Comparison of ENCODE assay signal across 12 cellular contexts in genomic region chr19:48639483-48640375, GRCh38. TPM values are rescaled to one million over a fixed set of nuclear protein-coding genes. Genes with fewer than 3 reads are reported as not detected.
DNase-seq lines count a peak whose midpoint lies in the region; ATAC-seq, FAIRE-seq and TF ChIP-seq lines count a peak whose summit lies in the region.
"Had no signal": no experiment of that assay in that cellular context is flagged by ENCODE, and none has a peak within 500 bp of the region (broad histone marks: within the 10 kb centered on the region; RNA-seq: fewer than 3 reads in every experiment).

No MANE protein-coding gene starts in this region.

- no peak for FAIRE-seq in HepG2 (lab: Jason Lieb, UNC)

- H3K9ac ChIP-seq in HepG2 (ENCODE audit: insufficient read depth, low read depth, low read length) (no peak overlapping the region), mesenchymal stem cell (ENCODE audit: low read length) (no peak overlapping the region)

- no peaks in the 10 kb centered on the region for H3K27me3 Mint-ChIP-seq in activated CD4-positive, alpha-beta memory T cell treated with anti-CD3 and anti-CD28 coated beads for 36 hours
- no peaks in the 10 kb centered on the region for H3K27me3 Mint-ChIP-seq in type B pancreatic cell

- H3K14ac ChIP-seq in mesenchymal stem cell (ENCODE audit: low read length in 2 of 2), result no peak overlapping the region

- TF ChIP-seq CTCF in HepG2 (CRISPR knock-in tag; IDR thresholded peaks at IDR 0.05), result no peak
- no peak for TF ChIP-seq CTCF in right lobe of liver (IDR thresholded peaks at IDR 0.05)
- no peak for TF ChIP-seq CTCF in type B pancreatic cell (conservative IDR thresholded peaks at IDR 0.05)

- intact Hi-C loops in HepG2 (cut with micrococcal nuclease; ENCODE audit: unreplicated experiment), result no loop called here
- intact Hi-C loops in right lobe of liver (cut with DNase I), result no loop called here
- intact Hi-C loops in activated CD4-positive, alpha-beta memory T cell treated with anti-CD3 and anti-CD28 coated beads for 36 hours (cut with micrococcal nuclease), result loop anchor here (2.0 kb wide), 1 partner anchor 1237 kb away; the partner anchor contains the start of genes AKT1S1 and TBC1D17

- no peak overlapping the region for H4K91ac ChIP-seq in mesenchymal stem cell (ENCODE audit: low read length)

- no peak for DNase-seq in HepG2 (ENCODE audit: low spot score)
- no peak for DNase-seq in right lobe of liver
- DNase-seq in activated CD4-positive, alpha-beta memory T cell treated with anti-CD3 and anti-CD28 coated beads for 36 hours, result peak; percentile 28
- DNase-seq in mesenchymal stem cell, result no peak
- DNase-seq in type B pancreatic cell (ENCODE audit: extremely low spot score, unreplicated experiment), result no peak
- no peak for DNase-seq in MV-4-11 (lab: John Stamatoyannopoulos, UW)
- no peak for DNase-seq in foreskin melanocyte
- DNase-seq: NCI-H526 treated with DMSO at 0.1 percent for 48 hours; stimulated activated CD4-positive, alpha-beta T cell treated with anti-CD3 and anti-CD28 coated beads, Interleukin-2, amount 100 ng/mL, for 48 hours; testis had no signal

- H3K9me3 ChIP-seq in HepG2 (ENCODE audit: low read length), result no peaks in the 10 kb centered on the region
- no peaks in the 10 kb centered on the region for H3K9me3 ChIP-seq in right lobe of liver
- H3K9me3 ChIP-seq in mesenchymal stem cell (ENCODE audit: control insufficient read depth, low read length), result no peaks in the 10 kb centered on the region
- H3K9me3 ChIP-seq: testis had no signal

- H4K8ac ChIP-seq in mesenchymal stem cell (ENCODE audit: low read length), result peak overlapping the region; percentile 7

- H3K9me3 Mint-ChIP-seq in activated CD4-positive, alpha-beta memory T cell treated with anti-CD3 and anti-CD28 coated beads for 36 hours, result no peaks in the 10 kb centered on the region
- no peaks in the 10 kb centered on the region for H3K9me3 Mint-ChIP-seq in type B pancreatic cell

- no peak overlapping the region for H3K27ac Mint-ChIP-seq in activated CD4-positive, alpha-beta memory T cell treated with anti-CD3 and anti-CD28 coated beads for 36 hours
- H3K27ac Mint-ChIP-seq in type B pancreatic cell, result peak overlapping the region; percentile 96

- H3K36me3 ChIP-seq in HepG2 (replicated peaks in 1 of 2; ENCODE audit: control insufficient read depth in 1 of 2, insufficient read depth in 2 of 2, low read length in 2 of 2) (no peaks in the 10 kb centered on the region), right lobe of liver (no peaks in the 10 kb centered on the region), mesenchymal stem cell (ENCODE audit: control insufficient read depth in 1 of 2, insufficient read depth in 2 of 2, low read depth in 1 of 2, low read length in 2 of 2) (peaks cover 0 to 14% of the 10 kb centered on the region in 2 experiments)

- H3K4me3 Mint-ChIP-seq in activated CD4-positive, alpha-beta memory T cell treated with anti-CD3 and anti-CD28 coated beads for 36 hours, result peak overlapping the region; percentile 64
- H3K4me3 Mint-ChIP-seq in type B pancreatic cell, result peak overlapping the region; percentile 75

- H3K4me1 ChIP-seq in HepG2 (ENCODE audit: insufficient read depth, low read length) (peaks cover 48% of the 10 kb centered on the region), right lobe of liver (peaks cover 0 to 12% (median 4%) of the 10 kb centered on the region in 4 donors), mesenchymal stem cell (ENCODE audit: control insufficient read depth, insufficient read depth, low read depth, low read length) (peaks cover 25% of the 10 kb centered on the region)

- ATAC-seq in HepG2 (no peak), right lobe of liver (no peak), HG03025 (IDR thresholded peaks at IDR 0.05; ENCODE audit: low FRiP score, unreplicated experiment) (no peak)

- H2BK15ac ChIP-seq in mesenchymal stem cell (ENCODE audit: low read depth, poor library complexity, severe bottlenecking), result no peak overlapping the region

- H3K27me3 ChIP-seq in HepG2 (ENCODE audit: control insufficient read depth in 1 of 2, insufficient read depth in 2 of 2, low read length in 2 of 2) (peaks cover 0 to 8% of the 10 kb centered on the region in 2 experiments; a peak in 3 of 5 replicates), right lobe of liver (no peaks in the 10 kb centered on the region), mesenchymal stem cell (ENCODE audit: control insufficient read depth in 1 of 2, insufficient read depth in 1 of 2, low read length in 2 of 2) (peaks cover 0 to 7% of the 10 kb centered on the region in 2 experiments)
- H3K27me3 ChIP-seq: testis had no signal

- H2BK12ac ChIP-seq in mesenchymal stem cell (ENCODE audit: low read length in 2 of 2), result peak overlapping the region; percentile 33 to 54

- TF ChIP-seq EP300 in HepG2 (IDR thresholded peaks at IDR 0.05; ENCODE audit: low read depth in 2 of 2, low read length in 2 of 2), result no peak
- TF ChIP-seq EP300 in HepG2 (CRISPR knock-in tag; IDR thresholded peaks at IDR 0.05; ENCODE audit: borderline replicate concordance), result no peak

- H2BK5ac ChIP-seq in mesenchymal stem cell (ENCODE audit: low read depth, low read length, poor library complexity, severe bottlenecking), result no peak overlapping the region

- H2BK120ac ChIP-seq in mesenchymal stem cell (ENCODE audit: low read depth, low read length), result no peak overlapping the region

- POLR2A ChIA-PET in HepG2 (lab: Yijun Ruan, JAX), result interaction anchor here (1.0 kb wide), 1 partner anchor 21 kb away, joined by 4 read pairs; the partner anchor contains the start of genes RPL18 and SPHK2
- POLR2A ChIA-PET in activated CD4-positive, alpha-beta memory T cell treated with anti-CD3 and anti-CD28 coated beads for 36 hours (lab: Charles Lee), result no interaction called here

- H2AFZ ChIP-seq in HepG2 (ENCODE audit: low read length) (no peak overlapping the region), mesenchymal stem cell (ENCODE audit: low read depth, low read length) (no peak overlapping the region)

- H3K27ac ChIP-seq in HepG2 (ENCODE audit: extremely low read length, insufficient read depth, low read length) (no peak overlapping the region), right lobe of liver (no peak overlapping the region), mesenchymal stem cell (ENCODE audit: low read length, poor library complexity, severe bottlenecking) (no peak overlapping the region)

- in situ Hi-C loops in HepG2 (cut with HindIII; ENCODE audit: extremely low pct_ligation_motif_present, low pct_unique_long_range_greater_than_20kb), result no loop called here

- H3K4me2 ChIP-seq in HepG2 (ENCODE audit: low read depth, low read length) (peak overlapping the region; percentile 51), mesenchymal stem cell (ENCODE audit: low read length, poor library complexity, severe bottlenecking) (no peak overlapping the region)

- no peaks in the 10 kb centered on the region for H3K79me1 ChIP-seq in mesenchymal stem cell (replicated peaks; ENCODE audit: low read length, poor library complexity, severe bottlenecking)

- H3K18ac ChIP-seq in mesenchymal stem cell (ENCODE audit: low read depth in 1 of 2, low read length in 2 of 2), result no peak overlapping the region

- CTCF ChIA-PET in HepG2 (lab: Yijun Ruan, JAX; ENCODE audit: low intra/inter-chr PET ratio, low total read pairs), result no interaction called here
- CTCF ChIA-PET in activated CD4-positive, alpha-beta memory T cell treated with anti-CD3 and anti-CD28 coated beads for 36 hours (lab: Charles Lee), result no interaction called here

- H3K79me2 ChIP-seq in HepG2 (ENCODE audit: insufficient read depth, low read length), result no peaks in the 10 kb centered on the region

- TF ChIP-seq POLR2A in HepG2 (IDR thresholded peaks at IDR 0.05; ENCODE audit: insufficient read depth in 1 of 2, low read depth in 2 of 2, low read length in 2 of 2), result no peak
- TF ChIP-seq POLR2A in right lobe of liver (IDR thresholded peaks at IDR 0.05), result no peak

- no TSS peak for BruUV-seq in HepG2 (replicated peaks; lab: Mats Ljungman, UMichigan)

- H2AK5ac ChIP-seq in mesenchymal stem cell (ENCODE audit: low read length, severe bottlenecking), result peak overlapping the region; percentile 4

- peaks cover 37% of the 10 kb centered on the region for H3K4me1 Mint-ChIP-seq in activated CD4-positive, alpha-beta memory T cell treated with anti-CD3 and anti-CD28 coated beads for 36 hours (ENCODE audit: low read depth)
- peaks cover 12% of the 10 kb centered on the region for H3K4me1 Mint-ChIP-seq in type B pancreatic cell (ENCODE audit: unreplicated experiment)

- no peaks in the 10 kb centered on the region for H4K20me1 ChIP-seq in HepG2 (ENCODE audit: insufficient read depth, low read length)

- 40% methylated on average over 32 of the region's 33 CpGs for WGBS in HepG2 (ENCODE audit: low lambda C conversion rate)
- WGBS in right lobe of liver (ENCODE audit: insufficient coverage, low coverage, low lambda C conversion rate, missing lambda C conversion rate), result 57% methylated on average over 11 of the region's 33 CpGs
- WGBS in mesenchymal stem cell, result 86% methylated on average over 29 of the region's 33 CpGs

- peaks cover 4% of the 10 kb centered on the region for H3K36me3 Mint-ChIP-seq in activated CD4-positive, alpha-beta memory T cell treated with anti-CD3 and anti-CD28 coated beads for 36 hours
- H3K36me3 Mint-ChIP-seq in type B pancreatic cell, result peaks cover 11% of the 10 kb centered on the region

- H3K4me3 ChIP-seq in HepG2 (replicated peaks in 1 of 3; ENCODE audit: insufficient read depth in 1 of 3, low read depth in 2 of 3, low read length in 3 of 3) (peak overlapping the region in 1 of 3 experiments; percentile 29; a peak in 1 of 6 replicates), right lobe of liver (no peak overlapping the region), mesenchymal stem cell (ENCODE audit: insufficient read depth in 1 of 2, low read depth in 1 of 2, low read length in 2 of 2) (peak overlapping the region in 1 of 2 experiments; percentile 5)
- H3K4me3 ChIP-seq: HAP-1 had no signal

- peak overlapping the region in 1 of 2 experiments; percentile 24 for H3K23ac ChIP-seq in mesenchymal stem cell (ENCODE audit: low read length in 2 of 2)

- no peak for TF ChIP-seq RAD21 in HepG2 (CRISPR knock-in tag; IDR thresholded peaks at IDR 0.05)

- H3K4ac ChIP-seq in mesenchymal stem cell (ENCODE audit: low read depth in 1 of 2, low read length in 2 of 2), result no peak overlapping the region

RNA-seq across cellular contexts. Expression of gene DBP, which starts 2.5 kb away (rescaled TPM):
- total RNA-seq in HepG2 (2016; rRNA removed; fragmentation: Illumina TruSeq; extraction: Trizol) (5.5 and 5.8 TPM in 2 replicates), right lobe of liver (10 to 100 TPM in 2 of 6 experiments, 1 to 10 TPM in 4; 1.8 to 11.6 (median 3.3) TPM), type B pancreatic cell (ENCODE audit: low replicate concordance) (24.5 and 31.5 TPM in 2 replicates)
- total RNA-seq in HepG2 (2016; cell fraction: cytosol; rRNA removed; fragmentation: Illumina TruSeq; extraction: Trizol; ENCODE audit: low read depth), result 2.6 and 4.6 TPM in 2 replicates
- total RNA-seq in HepG2 (2016; cell fraction: insoluble cytoplasmic fraction; rRNA removed; fragmentation: Illumina TruSeq; extraction: Trizol), result 2.5 and 6.3 TPM in 2 replicates
- total RNA-seq in HepG2 (2016; cell fraction: membrane; rRNA removed; fragmentation: Illumina TruSeq; extraction: Trizol), result 6.0 TPM in 2 replicates
- 2.5 and 2.9 TPM in 2 replicates for total RNA-seq in HepG2 (2016; cell fraction: nucleus; rRNA removed; fragmentation: Illumina TruSeq; extraction: Trizol)
- 1.7 and 2.1 TPM in 2 replicates for polyA plus RNA-seq in HepG2 (2011; rRNA removed)
- polyA plus RNA-seq in HepG2 (2011; cell fraction: cytosol; rRNA removed), result 2.1 and 2.5 TPM in 2 replicates
- polyA plus RNA-seq in HepG2 (2011; cell fraction: nucleus; rRNA removed), result 2.7 and 3.2 TPM in 2 replicates
- 3.6 and 3.7 TPM in 2 replicates for polyA plus RNA-seq in HepG2 (2012)
- polyA plus RNA-seq in HepG2 (2016; cell fraction: cytosol; fragmentation: Illumina TruSeq; extraction: Trizol; ENCODE audit: low read depth), result 2.3 and 2.6 TPM in 2 replicates
- 5.2 and 5.4 TPM in 2 replicates for polyA plus RNA-seq in HepG2 (2016; cell fraction: insoluble cytoplasmic fraction; fragmentation: Illumina TruSeq; extraction: Trizol; ENCODE audit: low read depth)
- 2.9 and 5.4 TPM in 2 replicates for polyA plus RNA-seq in HepG2 (2016; cell fraction: membrane; fragmentation: Illumina TruSeq; extraction: Trizol; ENCODE audit: low read depth)
- 5.1 and 6.2 TPM in 2 replicates for polyA plus RNA-seq in HepG2 (2016; cell fraction: nucleus; fragmentation: Illumina TruSeq; extraction: Trizol; ENCODE audit: insufficient read depth, low read depth)
- polyA minus RNA-seq in HepG2 (2011; rRNA and poly(A)+ RNA removed; ENCODE audit: low replicate concordance), result 2.0 and 5.8 TPM in 2 replicates
- polyA minus RNA-seq in HepG2 (2011; cell fraction: cytosol; rRNA and poly(A)+ RNA removed), result 2.3 and 2.7 TPM in 2 replicates
- polyA minus RNA-seq in HepG2 (2011; cell fraction: nucleus; rRNA and poly(A)+ RNA removed), result 1.5 and 3.0 TPM in 2 replicates
- total RNA-seq in activated CD4-positive, alpha-beta memory T cell treated with anti-CD3 and anti-CD28 coated beads for 36 hours, result 10 to 100 TPM in 1 of 2 experiments, 1 to 10 TPM in 1; 8.3 to 10.4 TPM
- polyA plus RNA-seq in mesenchymal stem cell (2013, experiment 1 of 2), result 4.2 TPM
- polyA plus RNA-seq in mesenchymal stem cell (2013, experiment 2 of 2), result 5.0 TPM

RNA-seq across cellular contexts. Expression of gene CA11, which starts 6.3 kb away (rescaled TPM):
- total RNA-seq in HepG2 (2016; rRNA removed; fragmentation: Illumina TruSeq; extraction: Trizol) (0.24 and 0.58 TPM in 2 replicates), right lobe of liver (1 to 10 TPM in 2 of 6 experiments, under 1 TPM in 4; 0.25 to 2.0 (median 0.54) TPM), type B pancreatic cell (ENCODE audit: low replicate concordance) (13.8 and 43.3 TPM in 2 replicates)
- total RNA-seq in HepG2 (2016; cell fraction: cytosol; rRNA removed; fragmentation: Illumina TruSeq; extraction: Trizol; ENCODE audit: low read depth), result 0.79 and 0.91 TPM in 2 replicates
- 0.48 TPM in 1 of 2 replicates, not detected in the other for total RNA-seq in HepG2 (2016; cell fraction: insoluble cytoplasmic fraction; rRNA removed; fragmentation: Illumina TruSeq; extraction: Trizol)
- total RNA-seq in HepG2 (2016; cell fraction: membrane; rRNA removed; fragmentation: Illumina TruSeq; extraction: Trizol), result 0.38 and 0.62 TPM in 2 replicates
- not detected in 2 replicates for total RNA-seq in HepG2 (2016; cell fraction: nucleus; rRNA removed; fragmentation: Illumina TruSeq; extraction: Trizol)
- polyA plus RNA-seq in HepG2 (2011; rRNA removed), result 0.41 and 1.4 TPM in 2 replicates
- 0.36 and 0.54 TPM in 2 replicates for polyA plus RNA-seq in HepG2 (2011; cell fraction: cytosol; rRNA removed)
- polyA plus RNA-seq in HepG2 (2011; cell fraction: nucleus; rRNA removed), result 0.45 and 0.48 TPM in 2 replicates
- polyA plus RNA-seq in HepG2 (2012), result 1.5 and 2.9 TPM in 2 replicates
- polyA plus RNA-seq in HepG2 (2016; cell fraction: cytosol; fragmentation: Illumina TruSeq; extraction: Trizol; ENCODE audit: low read depth), result 0.82 and 1.7 TPM in 2 replicates
- 0.37 and 0.38 TPM in 2 replicates for polyA plus RNA-seq in HepG2 (2016; cell fraction: insoluble cytoplasmic fraction; fragmentation: Illumina TruSeq; extraction: Trizol; ENCODE audit: low read depth)
- 0.62 and 2.1 TPM in 2 replicates for polyA plus RNA-seq in HepG2 (2016; cell fraction: membrane; fragmentation: Illumina TruSeq; extraction: Trizol; ENCODE audit: low read depth)
- 0.72 and 1.3 TPM in 2 replicates for polyA plus RNA-seq in HepG2 (2016; cell fraction: nucleus; fragmentation: Illumina TruSeq; extraction: Trizol; ENCODE audit: insufficient read depth, low read depth)
- 0.08 and 3.7 TPM in 2 replicates for polyA minus RNA-seq in HepG2 (2011; rRNA and poly(A)+ RNA removed; ENCODE audit: low replicate concordance)
- polyA minus RNA-seq in HepG2 (2011; cell fraction: cytosol; rRNA and poly(A)+ RNA removed), result not detected in 2 replicates
- polyA minus RNA-seq in HepG2 (2011; cell fraction: nucleus; rRNA and poly(A)+ RNA removed), result not detected in 2 replicates
- total RNA-seq in activated CD4-positive, alpha-beta memory T cell treated with anti-CD3 and anti-CD28 coated beads for 36 hours, result 10 to 100 TPM; 12.7 to 15.9 TPM
- polyA plus RNA-seq in mesenchymal stem cell (2013, experiment 1 of 2), result 30.0 TPM
- 34.4 TPM for polyA plus RNA-seq in mesenchymal stem cell (2013, experiment 2 of 2)

RNA-seq across cellular contexts. Expression of gene SPHK2, which starts 20.4 kb away (rescaled TPM):
- 11.1 and 14.4 TPM in 2 replicates for total RNA-seq in HepG2 (2016; rRNA removed; fragmentation: Illumina TruSeq; extraction: Trizol)
- 5.0 and 6.0 TPM in 2 replicates for total RNA-seq in HepG2 (2016; cell fraction: cytosol; rRNA removed; fragmentation: Illumina TruSeq; extraction: Trizol; ENCODE audit: low read depth)
- 8.9 and 15.9 TPM in 2 replicates for total RNA-seq in HepG2 (2016; cell fraction: insoluble cytoplasmic fraction; rRNA removed; fragmentation: Illumina TruSeq; extraction: Trizol)
- total RNA-seq in HepG2 (2016; cell fraction: membrane; rRNA removed; fragmentation: Illumina TruSeq; extraction: Trizol), result 10.7 and 12.1 TPM in 2 replicates
- 10.2 and 11.3 TPM in 2 replicates for total RNA-seq in HepG2 (2016; cell fraction: nucleus; rRNA removed; fragmentation: Illumina TruSeq; extraction: Trizol)
- 2.9 and 4.5 TPM in 2 replicates for polyA plus RNA-seq in HepG2 (2011; rRNA removed)
- 2.2 and 3.8 TPM in 2 replicates for polyA plus RNA-seq in HepG2 (2011; cell fraction: cytosol; rRNA removed)
- 17.1 and 20.8 TPM in 2 replicates for polyA plus RNA-seq in HepG2 (2011; cell fraction: nucleus; rRNA removed)
- 2.8 and 3.1 TPM in 2 replicates for polyA plus RNA-seq in HepG2 (2012)
- polyA plus RNA-seq in HepG2 (2016; cell fraction: cytosol; fragmentation: Illumina TruSeq; extraction: Trizol; ENCODE audit: low read depth), result 3.0 and 3.7 TPM in 2 replicates
- polyA plus RNA-seq in HepG2 (2016; cell fraction: insoluble cytoplasmic fraction; fragmentation: Illumina TruSeq; extraction: Trizol; ENCODE audit: low read depth), result 10.5 and 14.1 TPM in 2 replicates
- polyA plus RNA-seq in HepG2 (2016; cell fraction: membrane; fragmentation: Illumina TruSeq; extraction: Trizol; ENCODE audit: low read depth), result 7.7 and 9.4 TPM in 2 replicates
- 24.3 and 24.6 TPM in 2 replicates for polyA plus RNA-seq in HepG2 (2016; cell fraction: nucleus; fragmentation: Illumina TruSeq; extraction: Trizol; ENCODE audit: insufficient read depth, low read depth)
- polyA minus RNA-seq in HepG2 (2011; rRNA and poly(A)+ RNA removed; ENCODE audit: low replicate concordance), result 11.6 and 13.3 TPM in 2 replicates
- 3.5 and 3.8 TPM in 2 replicates for polyA minus RNA-seq in HepG2 (2011; cell fraction: cytosol; rRNA and poly(A)+ RNA removed)
- 9.0 and 10.2 TPM in 2 replicates for polyA minus RNA-seq in HepG2 (2011; cell fraction: nucleus; rRNA and poly(A)+ RNA removed)
- 10 to 100 TPM; 11.4 to 30.1 (median 17.2) TPM for total RNA-seq in right lobe of liver
- total RNA-seq in activated CD4-positive, alpha-beta memory T cell treated with anti-CD3 and anti-CD28 coated beads for 36 hours, result 10 to 100 TPM; 24.1 to 24.6 TPM
- polyA plus RNA-seq in mesenchymal stem cell (2013, experiment 1 of 2), result 9.1 TPM
- polyA plus RNA-seq in mesenchymal stem cell (2013, experiment 2 of 2), result 9.4 TPM
- 44.0 and 47.1 TPM in 2 replicates for total RNA-seq in type B pancreatic cell (ENCODE audit: low replicate concordance)

RNA-seq across cellular contexts. Expression of gene RPL18, which starts 20.8 kb away (rescaled TPM):
- total RNA-seq in HepG2 (2016; rRNA removed; fragmentation: Illumina TruSeq; extraction: Trizol), result 1,485 and 1,498 TPM in 2 replicates
- 2,025 and 2,222 TPM in 2 replicates for total RNA-seq in HepG2 (2016; cell fraction: cytosol; rRNA removed; fragmentation: Illumina TruSeq; extraction: Trizol; ENCODE audit: low read depth)
- 1,518 and 1,544 TPM in 2 replicates for total RNA-seq in HepG2 (2016; cell fraction: insoluble cytoplasmic fraction; rRNA removed; fragmentation: Illumina TruSeq; extraction: Trizol)
- 3,207 and 3,209 TPM in 2 replicates for total RNA-seq in HepG2 (2016; cell fraction: membrane; rRNA removed; fragmentation: Illumina TruSeq; extraction: Trizol)
- total RNA-seq in HepG2 (2016; cell fraction: nucleus; rRNA removed; fragmentation: Illumina TruSeq; extraction: Trizol), result 626 and 716 TPM in 2 replicates
- polyA plus RNA-seq in HepG2 (2011; rRNA removed), result 1,639 and 1,894 TPM in 2 replicates
- polyA plus RNA-seq in HepG2 (2011; cell fraction: cytosol; rRNA removed), result 2,410 and 2,836 TPM in 2 replicates
- 774 and 847 TPM in 2 replicates for polyA plus RNA-seq in HepG2 (2011; cell fraction: nucleus; rRNA removed)
- polyA plus RNA-seq in HepG2 (2012), result 1,965 and 2,530 TPM in 2 replicates
- polyA plus RNA-seq in HepG2 (2016; cell fraction: cytosol; fragmentation: Illumina TruSeq; extraction: Trizol; ENCODE audit: low read depth), result 2,734 and 3,086 TPM in 2 replicates
- 1,714 and 1,747 TPM in 2 replicates for polyA plus RNA-seq in HepG2 (2016; cell fraction: insoluble cytoplasmic fraction; fragmentation: Illumina TruSeq; extraction: Trizol; ENCODE audit: low read depth)
- 3,734 and 3,811 TPM in 2 replicates for polyA plus RNA-seq in HepG2 (2016; cell fraction: membrane; fragmentation: Illumina TruSeq; extraction: Trizol; ENCODE audit: low read depth)
- 1,314 and 1,387 TPM in 2 replicates for polyA plus RNA-seq in HepG2 (2016; cell fraction: nucleus; fragmentation: Illumina TruSeq; extraction: Trizol; ENCODE audit: insufficient read depth, low read depth)
- polyA minus RNA-seq in HepG2 (2011; rRNA and poly(A)+ RNA removed; ENCODE audit: low replicate concordance), result 713 and 1,028 TPM in 2 replicates
- polyA minus RNA-seq in HepG2 (2011; cell fraction: cytosol; rRNA and poly(A)+ RNA removed), result 556 and 566 TPM in 2 replicates
- polyA minus RNA-seq in HepG2 (2011; cell fraction: nucleus; rRNA and poly(A)+ RNA removed), result 180 and 193 TPM in 2 replicates
- 100 to 1,000 TPM; 355 to 867 (median 385) TPM for total RNA-seq in right lobe of liver
- total RNA-seq in activated CD4-positive, alpha-beta memory T cell treated with anti-CD3 and anti-CD28 coated beads for 36 hours, result 1,000 to 10,000 TPM; 2,095 to 2,140 TPM
- 1,704 TPM for polyA plus RNA-seq in mesenchymal stem cell (2013, experiment 1 of 2)
- polyA plus RNA-seq in mesenchymal stem cell (2013, experiment 2 of 2), result 1,641 TPM
- 1,623 and 1,815 TPM in 2 replicates for total RNA-seq in type B pancreatic cell (ENCODE audit: low replicate concordance)

RNA-seq across cellular contexts. Expression of gene FAM83E, which starts 24.9 kb away (rescaled TPM):
- total RNA-seq in HepG2 (2016; rRNA removed; fragmentation: Illumina TruSeq; extraction: Trizol) (0.60 TPM in 1 of 2 replicates, not detected in the other), right lobe of liver (under 1 TPM in 2 of 6 experiments, not detected in 4; 0.22 to 0.37 TPM), type B pancreatic cell (ENCODE audit: low replicate concordance) (6.1 and 8.1 TPM in 2 replicates)
- total RNA-seq in HepG2 (2016; cell fraction: cytosol; rRNA removed; fragmentation: Illumina TruSeq; extraction: Trizol; ENCODE audit: low read depth), result not detected in 2 replicates
- 0.30 TPM in 1 of 2 replicates, not detected in the other for total RNA-seq in HepG2 (2016; cell fraction: insoluble cytoplasmic fraction; rRNA removed; fragmentation: Illumina TruSeq; extraction: Trizol)
- not detected in 2 replicates for total RNA-seq in HepG2 (2016; cell fraction: membrane; rRNA removed; fragmentation: Illumina TruSeq; extraction: Trizol)
- total RNA-seq in HepG2 (2016; cell fraction: nucleus; rRNA removed; fragmentation: Illumina TruSeq; extraction: Trizol), result 1.6 and 1.9 TPM in 2 replicates
- 0.13 and 0.18 TPM in 2 replicates for polyA plus RNA-seq in HepG2 (2011; rRNA removed)
- polyA plus RNA-seq in HepG2 (2011; cell fraction: cytosol; rRNA removed), result not detected in 2 replicates
- 1.7 and 1.8 TPM in 2 replicates for polyA plus RNA-seq in HepG2 (2011; cell fraction: nucleus; rRNA removed)
- 0.15 and 0.28 TPM in 2 replicates for polyA plus RNA-seq in HepG2 (2012)
- not detected in 2 replicates for polyA plus RNA-seq in HepG2 (2016; cell fraction: cytosol; fragmentation: Illumina TruSeq; extraction: Trizol; ENCODE audit: low read depth)
- not detected in 2 replicates for polyA plus RNA-seq in HepG2 (2016; cell fraction: insoluble cytoplasmic fraction; fragmentation: Illumina TruSeq; extraction: Trizol; ENCODE audit: low read depth)
- not detected in 2 replicates for polyA plus RNA-seq in HepG2 (2016; cell fraction: membrane; fragmentation: Illumina TruSeq; extraction: Trizol; ENCODE audit: low read depth)
- polyA plus RNA-seq in HepG2 (2016; cell fraction: nucleus; fragmentation: Illumina TruSeq; extraction: Trizol; ENCODE audit: insufficient read depth, low read depth), result 1.1 and 1.2 TPM in 2 replicates
- polyA minus RNA-seq in HepG2 (2011; rRNA and poly(A)+ RNA removed; ENCODE audit: low replicate concordance), result 0.28 and 0.52 TPM in 2 replicates
- not detected in 2 replicates for polyA minus RNA-seq in HepG2 (2011; cell fraction: cytosol; rRNA and poly(A)+ RNA removed)
- polyA minus RNA-seq in HepG2 (2011; cell fraction: nucleus; rRNA and poly(A)+ RNA removed), result 3.6 and 6.2 TPM in 2 replicates
- 1 to 10 TPM; 2.2 to 2.4 TPM for total RNA-seq in activated CD4-positive, alpha-beta memory T cell treated with anti-CD3 and anti-CD28 coated beads for 36 hours
- 0.03 TPM for polyA plus RNA-seq in mesenchymal stem cell (2013, experiment 1 of 2)
- 0.04 TPM for polyA plus RNA-seq in mesenchymal stem cell (2013, experiment 2 of 2)
